Comparison of ENCODE assay signal across 13 cellular contexts in the genomic region with DNA sequence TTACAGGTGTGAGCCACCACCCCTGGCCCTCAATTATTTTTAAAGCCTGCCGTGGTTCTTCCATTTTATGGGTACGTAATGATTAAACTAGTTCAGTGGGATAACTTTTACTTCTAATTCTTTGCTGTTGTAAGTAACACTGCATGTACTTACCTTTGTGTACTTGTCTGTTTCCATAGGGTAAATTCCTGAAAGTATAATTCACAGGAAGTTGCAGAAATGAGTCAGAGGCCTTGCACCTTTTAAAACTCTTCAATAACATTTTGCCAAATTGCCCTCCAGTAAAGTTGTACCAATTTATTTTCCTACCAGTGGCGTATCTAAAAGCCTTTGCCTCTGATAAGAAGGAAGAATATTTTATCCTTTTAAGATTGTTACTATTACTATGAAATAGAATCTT.
DNase-seq lines count a peak whose midpoint lies in the region; ATAC-seq and TF ChIP-seq lines count a peak whose summit lies in the region.
"Had no signal": no experiment of that assay in that cellular context is flagged by ENCODE, and none has a peak within 500 bp of the region (broad histone marks: within the 10 kb centered on the region; RNA-seq: fewer than 3 reads in every experiment).

No MANE protein-coding gene starts in this region.

- peaks cover 0 to 20% (median 0%) of the 10 kb centered on the region in 9 donors for H3K36me3 ChIP-seq in heart left ventricle

- peak overlapping the region; percentile 94 for H3K27ac ChIP-seq in RWPE1
- H3K27ac ChIP-seq in heart left ventricle = peak overlapping the region in 1 of 12 donors; percentile 14
- H3K27ac ChIP-seq: left lung had no signal

- H3K4me3 ChIP-seq in choroid plexus epithelial cell (ENCODE audit: low read depth, low read length) (no peak overlapping the region), heart left ventricle (no peak overlapping the region)
- H3K4me3 ChIP-seq: left lung had no signal

- H3K4me1 ChIP-seq in heart left ventricle = peaks cover 0 to 85% (median 43%) of the 10 kb centered on the region in 12 donors

- DNase-seq in activated CD4-positive, alpha-beta T cell treated with anti-CD3 and anti-CD28 coated beads for 36 hours = no peak
- no peak for DNase-seq in activated CD4-positive, alpha-beta T cell treated with anti-CD3 and anti-CD28 coated beads, Interleukin-2, amount 50 U/mL, for 4 hours
- peak; percentile 64 for DNase-seq in RWPE1 (ENCODE audit: low spot score)
- peak; percentile 60 for DNase-seq in choroid plexus epithelial cell (ENCODE audit: low read depth)
- DNase-seq in pulmonary artery endothelial cell (ENCODE audit: low read depth, low spot score) = peak; percentile 49
- DNase-seq in activated CD8-positive, alpha-beta memory T cell treated with anti-CD3 and anti-CD28 coated beads, Interleukin-2, amount 50 U/mL, for 4 hours = no peak
- no peak for DNase-seq in heart left ventricle
- DNase-seq: left lung; NCI-H1092 treated with DMSO at 0.1 percent for 48 hours; NCI-H526 treated with DMSO at 0.1 percent for 48 hours; nucleus accumbens; stimulated activated CD4-positive, alpha-beta T cell treated with anti-CD3 and anti-CD28 coated beads, Interleukin-4, amount 100 ng/mL, for 1 hour had no signal

- peaks cover 3% of the 10 kb centered on the region for H3K9me3 Mint-ChIP-seq in activated CD4-positive, alpha-beta T cell treated with anti-CD3 and anti-CD28 coated beads for 36 hours (ENCODE audit: low read depth)

- H3K27me3 ChIP-seq in heart left ventricle = no peaks in the 10 kb centered on the region
- H3K27me3 ChIP-seq: left lung had no signal

- no peak overlapping the region for H3K4me3 Mint-ChIP-seq in activated CD4-positive, alpha-beta T cell treated with anti-CD3 and anti-CD28 coated beads for 36 hours

- CTCF ChIA-PET in activated CD4-positive, alpha-beta T cell treated with anti-CD3 and anti-CD28 coated beads for 36 hours (lab: Charles Lee) = interaction anchor here (1.7 to 2.3 kb wide), 2 partner anchors 10 to 16 kb away, joined by 5 to 8 read pairs; no protein-coding TSS in a partner anchor
- CTCF ChIA-PET in RWPE1 (lab: Yijun Ruan, JAX) = no interaction called here

- H3K9me3 ChIP-seq in heart left ventricle = no peaks in the 10 kb centered on the region
- H3K9me3 ChIP-seq: left lung had no signal

- no peaks in the 10 kb centered on the region for H3K27me3 Mint-ChIP-seq in activated CD4-positive, alpha-beta T cell treated with anti-CD3 and anti-CD28 coated beads for 36 hours

- TF ChIP-seq POLR2A in GM18505 (IDR thresholded peaks at IDR 0.05; ENCODE audit: borderline replicate concordance, extremely low read depth, insufficient read depth, insufficient read length) = no peak
- TF ChIP-seq POLR2A in heart left ventricle (IDR thresholded peaks at IDR 0.05) = no peak

- peaks cover 93% of the 10 kb centered on the region for H3K4me1 Mint-ChIP-seq in activated CD4-positive, alpha-beta T cell treated with anti-CD3 and anti-CD28 coated beads for 36 hours

- H3K27ac Mint-ChIP-seq in activated CD4-positive, alpha-beta T cell treated with anti-CD3 and anti-CD28 coated beads for 36 hours = peak overlapping the region; percentile 53

- POLR2A ChIA-PET in activated CD4-positive, alpha-beta T cell treated with anti-CD3 and anti-CD28 coated beads for 36 hours (lab: Charles Lee) = no interaction called here
- POLR2A ChIA-PET in RWPE1 (lab: Yijun Ruan, JAX; ENCODE audit: low non-redundant PET) = no interaction called here

- 63 to 97% (median 84%) methylated on average over 3 of the region's 3 CpGs for WGBS in heart left ventricle, 4 donors

- no peak for TF ChIP-seq CTCF in RWPE1 (conservative IDR thresholded peaks at IDR 0.05; ENCODE audit: low read depth)
- no peak for TF ChIP-seq CTCF in choroid plexus epithelial cell (conservative IDR thresholded peaks at IDR 0.05; ENCODE audit: low read depth, low read length)
- TF ChIP-seq CTCF in heart left ventricle (IDR thresholded peaks at IDR 0.05) = no peak

- ATAC-seq in activated CD4-positive, alpha-beta T cell treated with anti-CD3 and anti-CD28 coated beads for 36 hours = no peak
- no peak for ATAC-seq in GM18505 (IDR thresholded peaks at IDR 0.05; ENCODE audit: unreplicated experiment)
- no peak for ATAC-seq in heart left ventricle
- ATAC-seq: left lung had no signal

- intact Hi-C loops in activated CD4-positive, alpha-beta T cell treated with anti-CD3 and anti-CD28 coated beads for 36 hours (cut with DNase I, micrococcal nuclease) = loop anchor here in 1 of 2 experiments (2.0 kb wide), 1 partner anchor 15 kb away; no protein-coding TSS in a partner anchor
- intact Hi-C loops in heart left ventricle (cut with DNase I) = no loop called here

- H3K36me3 Mint-ChIP-seq in activated CD4-positive, alpha-beta T cell treated with anti-CD3 and anti-CD28 coated beads for 36 hours (ENCODE audit: low read depth) = peaks cover 73% of the 10 kb centered on the region

Comparison
In these comparisons a context has a peak if more than half of its experiments do, and no peak if none do; other contexts are left out.
1. DNase-seq: peak in RWPE1 (single experiment), choroid plexus epithelial cell (single experiment) and pulmonary artery endothelial cell (single experiment); none in activated CD4-positive, alpha-beta T cell treated with anti-CD3 and anti-CD28 coated beads for 36 hours (single experiment), activated CD4-positive, alpha-beta T cell treated with anti-CD3 and anti-CD28 coated beads, Interleukin-2, amount 50 U/mL, for 4 hours (0 of 2), activated CD8-positive, alpha-beta memory T cell treated with anti-CD3 and anti-CD28 coated beads, Interleukin-2, amount 50 U/mL, for 4 hours (single experiment) and heart left ventricle (0 of 5).